Comparison of ENCODE assay signal across 8 cellular contexts in genomic region chr2:119290859-119291587, GRCh38.
DNase-seq lines count a peak whose midpoint lies in the region; TF ChIP-seq lines count a peak whose summit lies in the region.

No MANE protein-coding gene starts in this region.

- no peaks in the 10 kb centered on the region for H3K4me1 ChIP-seq in H9 (ENCODE audit: insufficient read depth, low read length)
- peaks cover 5% of the 10 kb centered on the region for H3K4me1 ChIP-seq in mesenchymal stem cell (ENCODE audit: control insufficient read depth, insufficient read depth, low read depth, low read length)

- no peaks in the 10 kb centered on the region for H3K79me2 ChIP-seq in H9 (ENCODE audit: insufficient read depth, low read length)

- TF ChIP-seq CTCF in H9 (conservative IDR thresholded peaks at IDR 0.05), result peak; percentile 97

- no peak overlapping the region for H3K4me2 ChIP-seq in H9 (ENCODE audit: insufficient read depth, insufficient read length, low read length)
- no peak overlapping the region for H3K4me2 ChIP-seq in mesenchymal stem cell (ENCODE audit: low read length, poor library complexity, severe bottlenecking)

- no peak overlapping the region for H3K9ac ChIP-seq in H9 (ENCODE audit: extremely low read depth, insufficient read length, low read length)
- H3K9ac ChIP-seq in mesenchymal stem cell (ENCODE audit: low read length), result no peak overlapping the region

- peaks cover 0 to 4% of the 10 kb centered on the region in 2 experiments for H3K36me3 ChIP-seq in mesenchymal stem cell (ENCODE audit: control insufficient read depth in 1 of 2, insufficient read depth in 2 of 2, low read depth in 1 of 2, low read length in 2 of 2)

- no peaks in the 10 kb centered on the region for H3K9me3 Mint-ChIP-seq in H9

- H3K4me3 Mint-ChIP-seq in H9, result no peak overlapping the region

- H2BK15ac ChIP-seq in H9 (ENCODE audit: low read depth, low read length) (no peak overlapping the region), mesenchymal stem cell (ENCODE audit: low read depth, poor library complexity, severe bottlenecking) (no peak overlapping the region)

- H3K18ac ChIP-seq in H9 (ENCODE audit: insufficient read length, low read depth, low read length), result no peak overlapping the region
- no peak overlapping the region for H3K18ac ChIP-seq in mesenchymal stem cell (ENCODE audit: low read depth in 1 of 2, low read length in 2 of 2)

- H4K91ac ChIP-seq in H9 (ENCODE audit: insufficient read length, low read depth, low read length) (no peak overlapping the region), mesenchymal stem cell (ENCODE audit: low read length) (no peak overlapping the region)

- H2BK12ac ChIP-seq in H9 (ENCODE audit: insufficient read length, low read depth, low read length) (no peak overlapping the region), mesenchymal stem cell (ENCODE audit: low read length in 2 of 2) (no peak overlapping the region)

- H2BK20ac ChIP-seq in H9 (ENCODE audit: low read depth, low read length, poor library complexity, severe bottlenecking), result no peak overlapping the region

- H3K14ac ChIP-seq in H9 (ENCODE audit: insufficient read depth, low read length) (no peak overlapping the region), mesenchymal stem cell (ENCODE audit: low read length in 2 of 2) (no peak overlapping the region)

- H3K27me3 Mint-ChIP-seq in H9 (ENCODE audit: low read depth), result peaks cover 9% of the 10 kb centered on the region

- WGBS in H9 (ENCODE audit: extremely low coverage, insufficient read length, low lambda C conversion rate), result no CpG with 5 or more reads among the region's 15 CpGs
- WGBS in mesenchymal stem cell, result 33% methylated on average over 15 of the region's 15 CpGs

- H2AK5ac ChIP-seq in H9 (ENCODE audit: insufficient read length, low read length) (no peak overlapping the region), mesenchymal stem cell (ENCODE audit: low read length, severe bottlenecking) (no peak overlapping the region)

- H3T11ph ChIP-seq in H9 (ENCODE audit: low read length), result no peak overlapping the region

- H3K27ac Mint-ChIP-seq in H9, result no peak overlapping the region

- no peak overlapping the region for H3K4ac ChIP-seq in H9 (ENCODE audit: low read depth, low read length)
- H3K4ac ChIP-seq in mesenchymal stem cell (ENCODE audit: low read depth in 1 of 2, low read length in 2 of 2), result no peak overlapping the region

- H3K79me1 ChIP-seq in H9 (ENCODE audit: insufficient read depth, low read depth, low read length, poor library complexity, severe bottlenecking) (no peaks in the 10 kb centered on the region), mesenchymal stem cell (replicated peaks; ENCODE audit: low read length, poor library complexity, severe bottlenecking) (no peaks in the 10 kb centered on the region)

- H3K56ac ChIP-seq in H9 (ENCODE audit: insufficient read length, low read depth, low read length), result no peak overlapping the region

- H4K8ac ChIP-seq in H9 (replicated peaks; ENCODE audit: insufficient read length, low read depth, low read length) (no peak overlapping the region), mesenchymal stem cell (ENCODE audit: low read length) (no peak overlapping the region)

- peak; percentile 59 for DNase-seq in COR-L47 (lab: John Stamatoyannopoulos, UW)
- DNase-seq in H9, result peak; percentile 94
- peak; percentile 69 to 73 for DNase-seq in NCI-H2081 (lab: John Stamatoyannopoulos, UW)
- DNase-seq in activated CD4-positive, CD25-positive, alpha-beta regulatory T cell treated with anti-CD3 and anti-CD28 coated beads, Interleukin-2, amount 50 U/mL, for 16 hours (ENCODE audit: low read depth, low spot score), result peak; percentile 19
- peak; percentile 77 for DNase-seq in dermis blood vessel endothelial cell
- peak; percentile 59 for DNase-seq in mesenchymal stem cell
- peak; percentile 43 for DNase-seq in stimulated activated CD8-positive, alpha-beta memory T cell treated with anti-CD3 and anti-CD28 coated beads, Interleukin-4, amount 100 ng/mL, for 24 hours (ENCODE audit: low read depth)
- DNase-seq in dedifferentiated amniotic fluid mesenchymal stem cell (ENCODE audit: extremely low spot score), result no peak

- H2AFZ ChIP-seq in H9 (ENCODE audit: low read length), result no peak overlapping the region
- H2AFZ ChIP-seq in mesenchymal stem cell (ENCODE audit: low read depth, low read length), result no peak overlapping the region

- no peaks in the 10 kb centered on the region for H4K20me1 ChIP-seq in H9 (ENCODE audit: control insufficient read depth, insufficient read depth, insufficient read length)

- peaks cover 7 to 9% of the 10 kb centered on the region in 2 experiments for H3K4me1 Mint-ChIP-seq in H9

- H3K23me2 ChIP-seq in H9 (ENCODE audit: insufficient read length, low read depth, low read length, poor library complexity, severe bottlenecking), result no peaks in the 10 kb centered on the region

- H3K27ac ChIP-seq in H9 (ENCODE audit: insufficient read length, low read depth, low read length) (no peak overlapping the region), mesenchymal stem cell (ENCODE audit: low read length, poor library complexity, severe bottlenecking) (no peak overlapping the region)

- no peak overlapping the region for H3K4me3 ChIP-seq in mesenchymal stem cell (ENCODE audit: insufficient read depth in 1 of 2, low read depth in 1 of 2, low read length in 2 of 2)

- H3K23ac ChIP-seq in H9 (ENCODE audit: insufficient read length, low read depth, low read length) (no peak overlapping the region), mesenchymal stem cell (ENCODE audit: low read length in 2 of 2) (no peak overlapping the region)

- H2BK120ac ChIP-seq in H9 (ENCODE audit: low read depth, low read length, poor library complexity, severe bottlenecking) (no peak overlapping the region), mesenchymal stem cell (ENCODE audit: low read depth, low read length) (no peak overlapping the region)

- no peaks in the 10 kb centered on the region for H3K9me3 ChIP-seq in H9 (ENCODE audit: control insufficient read depth, low read depth, low read length)
- H3K9me3 ChIP-seq in mesenchymal stem cell (ENCODE audit: control insufficient read depth, low read length), result no peaks in the 10 kb centered on the region

- H3K36me3 Mint-ChIP-seq in H9 (ENCODE audit: insufficient read depth in 1 of 3, low read depth in 3 of 3), result no peaks in the 10 kb centered on the region; a peak in 1 of 7 replicates

- H4K5ac ChIP-seq in H9 (ENCODE audit: insufficient read length, low read depth, low read length), result no peak overlapping the region

- H2BK5ac ChIP-seq in H9 (ENCODE audit: insufficient read length, low read length) (no peak overlapping the region), mesenchymal stem cell (ENCODE audit: low read depth, low read length, poor library complexity, severe bottlenecking) (no peak overlapping the region)

- H3K27me3 ChIP-seq in H9 (ENCODE audit: insufficient read depth, low read length) (no peaks in the 10 kb centered on the region), mesenchymal stem cell (ENCODE audit: control insufficient read depth in 1 of 2, insufficient read depth in 1 of 2, low read length in 2 of 2) (no peaks in the 10 kb centered on the region)
